8 cellular contexts compared by ENCODE assay signal in the genomic region with DNA sequence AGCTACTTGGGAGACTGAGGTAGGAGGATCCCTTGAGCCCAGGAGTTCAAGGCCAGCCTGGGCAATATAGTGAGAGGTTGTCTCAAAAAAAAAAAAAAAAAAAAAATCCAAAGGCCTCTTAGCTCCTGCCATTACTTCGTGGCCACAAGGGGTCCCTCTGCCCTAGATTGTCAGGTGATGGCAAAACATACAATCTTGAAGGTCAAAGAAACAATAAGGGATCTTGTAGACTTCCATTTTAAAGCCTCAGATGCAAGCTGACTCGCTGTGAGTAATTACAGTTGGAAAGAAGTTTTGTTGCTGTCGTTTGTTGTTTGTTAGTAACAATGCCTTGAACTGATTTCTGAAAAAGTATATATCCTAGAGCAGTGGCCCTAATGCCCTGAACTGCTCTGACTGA. TPM values are rescaled to one million over a fixed set of nuclear protein-coding genes. Genes with fewer than 3 reads are reported as not detected.
DNase-seq lines count a peak whose midpoint lies in the region; ATAC-seq and TF ChIP-seq lines count a peak whose summit lies in the region.

No MANE protein-coding gene starts in this region.

- no peak overlapping the region for H3K9ac ChIP-seq in HCT116 (ENCODE audit: low read length)

- no peaks in the 10 kb centered on the region for H3K27me3 Mint-ChIP-seq in naive thymus-derived CD8-positive, alpha-beta T cell

- ATAC-seq in HCT116 (peak; percentile 82), GM21367 (IDR thresholded peaks at IDR 0.05; ENCODE audit: unreplicated experiment) (no peak), HG02973 (IDR thresholded peaks at IDR 0.05; ENCODE audit: unreplicated experiment) (no peak)
- ATAC-seq in naive thymus-derived CD8-positive, alpha-beta T cell: peak; percentile 27 to 66

- no peaks in the 10 kb centered on the region for H3K79me2 ChIP-seq in HCT116 (ENCODE audit: insufficient read depth, low read length)

- peak overlapping the region; percentile 91 for H2AFZ ChIP-seq in HCT116 (ENCODE audit: low read depth, low read length, poor library complexity, severe bottlenecking)

- no peak overlapping the region for H3K4me3 ChIP-seq in HCT116 (replicated peaks in 1 of 2; ENCODE audit: low read depth in 1 of 2, low read length in 2 of 2)
- H3K4me3 ChIP-seq in brain microvascular endothelial cell (ENCODE audit: low read depth, low read length): no peak overlapping the region

- BruUV-seq in HCT116 (replicated peaks; lab: Mats Ljungman, UMichigan): no TSS peak

- peak; percentile 43 for DNase-seq in GDM1 (lab: John Stamatoyannopoulos, UW)
- peak; percentile 55 for DNase-seq in HCT116 (ENCODE audit: low read depth, low spot score)
- DNase-seq in SK-N-DZ (ENCODE audit: low spot score): peak; percentile 25
- peak; percentile 57 for DNase-seq in brain microvascular endothelial cell
- peak in 9 of 10 donors; percentile 20 to 72 (median 40) for DNase-seq in naive thymus-derived CD8-positive, alpha-beta T cell
- DNase-seq in ureter (ENCODE audit: low spot score): no peak

- in situ Hi-C loops in brain microvascular endothelial cell (cut with HindIII; ENCODE audit: low pct_ligation_motif_present, low sequenced_read_pairs): no loop called here

- H3K27ac ChIP-seq in HCT116 (ENCODE audit: low read depth, low read length) (no peak overlapping the region), brain microvascular endothelial cell (no peak overlapping the region)

- no peak for TF ChIP-seq POLR2A in HCT116 (IDR thresholded peaks at IDR 0.05; ENCODE audit: borderline replicate concordance, extremely low read depth, insufficient read depth, insufficient read length)

- H3K9me3 ChIP-seq in HCT116 (ENCODE audit: control insufficient read depth in 1 of 2, insufficient read depth in 1 of 2, low read depth in 1 of 2, low read length in 2 of 2): no peaks in the 10 kb centered on the region

- no peaks in the 10 kb centered on the region for H3K9me2 ChIP-seq in HCT116 (ENCODE audit: insufficient read depth)

- CTCF ChIA-PET in HCT116 (lab: Charles Lee): interaction anchor here (0.7 to 2.4 kb wide), 14 partner anchors 9 to 581 kb away, joined by 3 to 13 read pairs (median 4); no protein-coding TSS in a partner anchor

- H3K4me2 ChIP-seq in HCT116 (ENCODE audit: low read length): 0 out of 2 replicates have a peak overlapping the region, but pooled peaks have one; percentile 19

- H4K20me1 ChIP-seq in HCT116 (ENCODE audit: insufficient read depth): no peaks in the 10 kb centered on the region

- H3K4me3 Mint-ChIP-seq in naive thymus-derived CD8-positive, alpha-beta T cell: no peak overlapping the region

- no peaks in the 10 kb centered on the region for H3K9me3 Mint-ChIP-seq in naive thymus-derived CD8-positive, alpha-beta T cell

- H3K36me3 Mint-ChIP-seq in naive thymus-derived CD8-positive, alpha-beta T cell: no peaks in the 10 kb centered on the region

- RAD21 ChIA-PET in HCT116 (lab: Charles Lee; ENCODE audit: low non-redundant PET in 1 of 2, low total read pairs in 2 of 2, uncharacterized antibody in 2 of 2, unreplicated experiment in 2 of 2): interaction anchor here (0.6 to 0.9 kb wide), 6 partner anchors 168 to 1029 kb away, joined by 3 to 5 read pairs (median 3); no protein-coding TSS in a partner anchor

- peaks cover 15 to 31% (median 22%) of the 10 kb centered on the region in 4 donors for H3K4me1 Mint-ChIP-seq in naive thymus-derived CD8-positive, alpha-beta T cell

- POLR2A ChIA-PET in HCT116 (lab: Charles Lee): no interaction called here
- POLR2A ChIA-PET in naive thymus-derived CD8-positive, alpha-beta T cell (lab: Charles Lee): interaction anchor here (0.6 to 1.0 kb wide), 3 partner anchors 13 to 365 kb away, joined by 3 to 4 read pairs (median 4); no protein-coding TSS in a partner anchor

- H3K4me1 ChIP-seq in HCT116 (ENCODE audit: control insufficient read depth in 1 of 2, insufficient read depth in 2 of 2, low read length in 2 of 2): peaks cover 0 to 5% of the 10 kb centered on the region in 2 experiments; a peak in 1 of 4 replicates

- TF ChIP-seq RAD21 in HCT116 (IDR thresholded peaks at IDR 0.05; ENCODE audit: low read depth): peak; percentile 71

- intact Hi-C loops in HCT116 (cut with micrococcal nuclease): loop anchor here (1.0 to 10.0 kb wide), 4 partner anchors 203 to 404 kb away; a partner anchor contains a TSS

- TF ChIP-seq CTCF in HCT116 (IDR thresholded peaks at IDR 0.05 in 2 of 3, conservative IDR thresholded peaks at IDR 0.05 in 1 of 3; ENCODE audit: borderline replicate concordance in 1 of 3, insufficient read depth in 1 of 3, low read depth in 2 of 3, low read length in 2 of 3): peak; percentile 60 to 66 (median 61); a peak in 5 of 6 replicates
- TF ChIP-seq CTCF in brain microvascular endothelial cell (IDR thresholded peaks at IDR 0.05; ENCODE audit: low read depth, low read length, missing control alignments): peak; percentile 69

- no peak overlapping the region for H3K27ac Mint-ChIP-seq in naive thymus-derived CD8-positive, alpha-beta T cell

- H3K36me3 ChIP-seq in HCT116 (ENCODE audit: control insufficient read depth in 1 of 2, insufficient read depth in 2 of 2, low read length in 2 of 2) (no peaks in the 10 kb centered on the region), brain microvascular endothelial cell (replicated peaks) (no peaks in the 10 kb centered on the region)

- H3K27me3 ChIP-seq in HCT116 (ENCODE audit: insufficient read depth, low read length): no peaks in the 10 kb centered on the region
- H3K27me3 ChIP-seq in brain microvascular endothelial cell (replicated peaks): no peaks in the 10 kb centered on the region

TF ChIP-seq in HCT116, 20 proteins besides CTCF, POLR2A, EP300 and RAD21:
- TF ChIP-seq, protein P1, sequence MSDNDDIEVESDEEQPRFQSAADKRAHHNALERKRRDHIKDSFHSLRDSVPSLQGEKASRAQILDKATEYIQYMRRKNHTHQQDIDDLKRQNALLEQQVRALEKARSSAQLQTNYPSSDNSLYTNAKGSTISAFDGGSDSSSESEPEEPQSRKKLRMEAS (IDR thresholded peaks at IDR 0.05): no peak
- TF ChIP-seq POLR2AphosphoS5 (IDR thresholded peaks at IDR 0.05; ENCODE audit: low read depth, low read length): no peak
- TF ChIP-seq TCF7L2 (IDR thresholded peaks at IDR 0.05; ENCODE audit: borderline replicate concordance, extremely low read depth, insufficient read depth, insufficient read length): no peak
- no peak for TF ChIP-seq EZH2 (IDR thresholded peaks at IDR 0.05)
- peak; percentile 38 for TF ChIP-seq YY1 (IDR thresholded peaks at IDR 0.05; ENCODE audit: extremely low read depth, insufficient replicate concordance, low read depth, low read length)
- TF ChIP-seq SP1 (IDR thresholded peaks at IDR 0.05; ENCODE audit: low read depth): no peak
- TF ChIP-seq JUND (IDR thresholded peaks at IDR 0.05): no peak
- no peak for TF ChIP-seq CEBPB (IDR thresholded peaks at IDR 0.05; ENCODE audit: low read depth)

RNA-seq across cellular contexts. Expression of a gene that starts 55.9 kb away (rescaled TPM):
- 2.2 TPM for total RNA-seq in HCT116 (2021; ENCODE audit: unreplicated experiment)
- 1.0 and 1.1 TPM in 2 replicates for polyA plus RNA-seq in HCT116 (2012)
- polyA plus RNA-seq in SK-N-DZ (2014; cell fraction: cytosol; rRNA removed): 5.3 and 5.6 TPM in 2 replicates
- 4.6 and 5.7 TPM in 2 replicates for polyA plus RNA-seq in SK-N-DZ (2014; cell fraction: nucleus; rRNA removed)
- 10 to 100 TPM; 85.0 to 86.3 TPM for total RNA-seq in naive thymus-derived CD8-positive, alpha-beta T cell
- polyA plus RNA-seq in naive thymus-derived CD8-positive, alpha-beta T cell: 10 to 100 TPM; 57.7 to 84.4 (median 69.1) TPM
- 9.5 TPM for total RNA-seq in ureter

Comparison
In these comparisons a context has a peak if more than half of its experiments do, and no peak if none do; other contexts are left out.
1. ATAC-seq: peak in HCT116 (single experiment) and naive thymus-derived CD8-positive, alpha-beta T cell (2 of 2); none in GM21367 (single experiment) and HG02973 (single experiment).